ENCODE assay signal across 1 cellular context in the genomic region with DNA sequence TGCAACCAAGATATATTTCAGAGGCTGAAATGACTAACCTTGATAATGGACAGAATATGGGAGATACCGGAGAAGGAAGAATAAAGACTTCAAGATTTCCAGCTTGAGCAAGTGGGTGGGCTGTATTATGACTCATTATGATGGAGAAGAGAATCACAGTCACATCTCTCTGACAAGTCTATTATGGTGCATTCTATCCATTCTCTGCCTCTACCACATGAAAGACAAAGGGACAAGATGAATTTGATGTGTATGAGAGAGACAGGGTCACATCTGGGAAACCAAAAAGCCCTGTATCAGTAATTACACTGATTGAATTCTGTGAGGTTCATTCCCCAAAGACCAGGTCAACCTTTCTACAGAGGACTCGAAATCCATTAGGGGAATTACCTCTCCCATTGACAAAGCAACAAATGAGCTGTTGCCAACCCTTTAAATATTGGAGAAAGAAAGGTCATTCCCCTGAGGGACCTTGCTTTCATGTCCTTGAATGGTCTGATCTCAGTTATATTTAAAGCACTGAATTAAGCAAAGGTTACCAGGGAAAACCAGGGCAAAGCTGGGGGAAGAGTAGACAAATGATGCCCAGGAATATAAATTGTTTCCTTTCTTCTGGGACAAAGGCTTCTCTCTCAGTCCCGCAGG.
TF ChIP-seq lines count a peak whose summit lies in the region.

No MANE protein-coding gene starts in this region.

TF ChIP-seq in IMR-90, 13 proteins besides CTCF, POLR2A, EP300 and RAD21 (continued from another document):
- no peak for TF ChIP-seq ELK1 (IDR thresholded peaks at IDR 0.05; ENCODE audit: borderline replicate concordance, low read depth, low read length)
- no peak for TF ChIP-seq RFX5 (IDR thresholded peaks at IDR 0.05; ENCODE audit: low read depth, low read length)
- TF ChIP-seq SMC3 (IDR thresholded peaks at IDR 0.05; ENCODE audit: low read depth, low read length) = no peak
- TF ChIP-seq RCOR1 (IDR thresholded peaks at IDR 0.05; ENCODE audit: insufficient replicate concordance, low read length) = no peak
- TF ChIP-seq BHLHE40 (IDR thresholded peaks at IDR 0.05; ENCODE audit: low read depth, low read length) = no peak
- no peak for TF ChIP-seq FOS (IDR thresholded peaks at IDR 0.05; ENCODE audit: low read depth, low read length)
TF ChIP-seq in IMR-90: peak in this region for 0.
